1 cellular context compared by ENCODE assay signal in genomic region chr22:21582801-21583740, GRCh38.
TF ChIP-seq lines count a peak whose summit lies in the region.

No MANE protein-coding gene starts in this region.

TF ChIP-seq in HepG2, 621 proteins besides CTCF, POLR2A, EP300 and RAD21:
- TF ChIP-seq ZNF263 (CRISPR knock-in tag; IDR thresholded peaks at IDR 0.05), result peak; percentile 71
- peak in 1 of 2 experiments; percentile 37; a peak in 1 of 4 replicates for TF ChIP-seq ATF4 (CRISPR knock-in tag; IDR thresholded peaks at IDR 0.05)
- no peak for TF ChIP-seq ZNF572 (CRISPR knock-in tag; IDR thresholded peaks at IDR 0.05)
